Comparison of ENCODE assay signal across 1 cellular context in genomic region chr7:137873979-137874378, GRCh38.
TF ChIP-seq lines count a peak whose summit lies in the region.

No MANE protein-coding gene starts in this region.

TF ChIP-seq in IMR-90, 13 proteins besides CTCF, POLR2A, EP300 and RAD21 (continued from another document):
- TF ChIP-seq ELK1 (IDR thresholded peaks at IDR 0.05; ENCODE audit: borderline replicate concordance, low read depth, low read length) = no peak
- no peak for TF ChIP-seq CEBPB (IDR thresholded peaks at IDR 0.05; ENCODE audit: low read depth, low read length)
